Comparison of ENCODE assay signal across 12 cellular contexts in the genomic region with DNA sequence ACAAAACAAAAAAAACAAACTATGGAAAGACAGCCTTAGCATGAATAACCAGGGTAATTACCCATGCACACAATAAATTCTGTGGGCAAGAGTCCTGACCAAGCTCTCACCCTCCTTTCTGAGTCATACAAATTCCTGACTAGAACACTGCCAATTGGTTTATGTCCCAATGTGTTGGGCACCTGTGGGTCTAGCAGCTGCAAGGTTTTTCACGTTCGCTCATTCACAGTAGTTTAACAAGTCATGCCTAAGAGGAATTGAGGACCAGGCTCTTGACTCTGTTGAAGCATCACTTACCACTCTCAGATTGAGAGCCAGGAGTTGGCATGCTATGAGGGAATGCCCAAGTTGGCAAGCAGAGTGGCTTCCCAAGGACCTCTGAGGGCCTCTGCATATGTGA.
DNase-seq lines count a peak whose midpoint lies in the region; ATAC-seq lines count a peak whose summit lies in the region.
"Had no signal": no experiment of that assay in that cellular context is flagged by ENCODE, and none has a peak within 500 bp of the region (broad histone marks: within the 10 kb centered on the region; RNA-seq: fewer than 3 reads in every experiment).

No MANE protein-coding gene starts in this region.

- no peaks in the 10 kb centered on the region for H3K27me3 ChIP-seq in adipocyte (replicated peaks; ENCODE audit: control insufficient read depth, insufficient read depth, low read length)
- H3K27me3 ChIP-seq: BE2C had no signal

- peaks cover 18% of the 10 kb centered on the region for H3K4me1 ChIP-seq in adipocyte (ENCODE audit: control insufficient read depth, insufficient read depth, low read length)
- H3K4me1 ChIP-seq: BE2C had no signal

- H3K4me3 Mint-ChIP-seq in effector memory CD8-positive, alpha-beta T cell = no peak overlapping the region

- no peak overlapping the region for H3K27ac Mint-ChIP-seq in effector memory CD8-positive, alpha-beta T cell
- H3K27ac Mint-ChIP-seq: progenitor cell of endocrine pancreas had no signal

- no peaks in the 10 kb centered on the region for H3K36me3 Mint-ChIP-seq in effector memory CD8-positive, alpha-beta T cell (ENCODE audit: insufficient read depth)

- no peak overlapping the region for H3K4me3 ChIP-seq in adipocyte (ENCODE audit: low read length)

- ATAC-seq in GM18861 (IDR thresholded peaks at IDR 0.05; ENCODE audit: unreplicated experiment) (no peak), HG03196 (IDR thresholded peaks at IDR 0.05; ENCODE audit: unreplicated experiment) (no peak)
- ATAC-seq in effector memory CD8-positive, alpha-beta T cell (replicated peaks) = no peak

- H3K9me3 Mint-ChIP-seq in effector memory CD8-positive, alpha-beta T cell = peaks cover 6 to 17% of the 10 kb centered on the region in 2 donors

- H3K9me3 ChIP-seq in adipocyte (ENCODE audit: control insufficient read depth, low read length) = no peaks in the 10 kb centered on the region
- H3K9me3 ChIP-seq: BE2C had no signal

- peaks cover 0 to 8% of the 10 kb centered on the region in 2 donors for H3K27me3 Mint-ChIP-seq in effector memory CD8-positive, alpha-beta T cell
- H3K27me3 Mint-ChIP-seq: progenitor cell of endocrine pancreas had no signal

- DNase-seq in DMS79 (lab: John Stamatoyannopoulos, UW) (peak; percentile 15), M059J (ENCODE audit: low read depth) (peak; percentile 97), adipocyte (ENCODE audit: low read depth) (peak; percentile 5), kidney tubule cell (ENCODE audit: low spot score) (peak; percentile 94), globus pallidus (ENCODE audit: low spot score) (no peak)
- no peak for DNase-seq in effector memory CD8-positive, alpha-beta T cell
- DNase-seq: BE2C, NCI-H69, SHP77 had no signal

- H3K36me3 ChIP-seq in adipocyte (ENCODE audit: control insufficient read depth, insufficient read depth, low read length, severe bottlenecking) = no peaks in the 10 kb centered on the region
- H3K36me3 ChIP-seq: BE2C had no signal

- peaks cover 9 to 14% of the 10 kb centered on the region in 2 donors for H3K4me1 Mint-ChIP-seq in effector memory CD8-positive, alpha-beta T cell (ENCODE audit: low read depth in 2 of 2)

- no peak overlapping the region for H3K9ac ChIP-seq in adipocyte (ENCODE audit: low read length)

Comparison
In these comparisons a context has a peak if more than half of its experiments do, and no peak if none do; other contexts are left out.
1. DNase-seq: peak in DMS79 (single experiment), M059J (single experiment), adipocyte (single experiment) and kidney tubule cell (single experiment); none in effector memory CD8-positive, alpha-beta T cell (0 of 3) and globus pallidus (single experiment).